5 cellular contexts compared by ENCODE assay signal in genomic region chr17:20435166-20435565, GRCh38. TPM values are rescaled to one million over a fixed set of nuclear protein-coding genes. Genes with fewer than 3 reads are reported as not detected.
"Had no signal": no experiment of that assay in that cellular context is flagged by ENCODE, and none has a peak within 500 bp of the region (broad histone marks: within the 10 kb centered on the region; RNA-seq: fewer than 3 reads in every experiment).

No MANE protein-coding gene starts in this region.

RNA-seq across cellular contexts. Expression of gene LGALS9B, which starts 32.2 kb away (rescaled TPM):
- total RNA-seq: HepG2, HT-29, HT1080, IMR-90, K562 had no signal
